In genomic region chr12:26274441-26275312, GRCh38 we compare ENCODE assay signal across 1 cellular context.
TF ChIP-seq lines count a peak whose summit lies in the region.

No MANE protein-coding gene starts in this region.

TF ChIP-seq in K562, 482 proteins besides CTCF, POLR2A, EP300 and RAD21 (continued from another document and continues in another):
- TF ChIP-seq SMAD2 (IDR thresholded peaks at IDR 0.05; ENCODE audit: low read depth, low read length) (no peak), MAX (CRISPR knock-in tag; IDR thresholded peaks at IDR 0.05) (peak; percentile 77), EP400 (IDR thresholded peaks at IDR 0.05) (peak; percentile 56), FOXA3 (CRISPR knock-in tag; conservative IDR thresholded peaks at IDR 0.05 in 1 of 2, IDR thresholded peaks at IDR 0.05 in 1 of 2) (peak; percentile 40 to 77), ZNF395 (CRISPR knock-in tag; IDR thresholded peaks at IDR 0.05) (peak; percentile 86), ZEB2 (IDR thresholded peaks at IDR 0.05) (peak; percentile 76; the same call in 1 of the 2 replicates), TCF15 (CRISPR knock-in tag; IDR thresholded peaks at IDR 0.05) (no peak), TRIM24 (IDR thresholded peaks at IDR 0.05) (peak; percentile 81 to 92), NBN (IDR thresholded peaks at IDR 0.05; ENCODE audit: low read depth) (peak; percentile 79), MEIS2 (IDR thresholded peaks at IDR 0.05; ENCODE audit: partially characterized antibody) (peak; percentile 38), ZBTB11 (CRISPR knock-in tag; IDR thresholded peaks at IDR 0.05) (peak in 1 of 3 experiments; percentile 76; a peak in 1 of 6 replicates), MGA (IDR thresholded peaks at IDR 0.05) (peak; percentile 90), HMGXB4 (CRISPR knock-in tag; IDR thresholded peaks at IDR 0.05) (no peak), FOXP1 (CRISPR knock-in tag; IDR thresholded peaks at IDR 0.05) (peak; percentile 72; the same call in 1 of the 2 replicates), THRB (CRISPR knock-in tag; conservative IDR thresholded peaks at IDR 0.05) (peak; percentile 49; the same call in 1 of the 2 replicates), E2F3 (CRISPR knock-in tag; IDR thresholded peaks at IDR 0.05) (peak; percentile 55; the same call in 1 of the 2 replicates), SRSF7 (optimal IDR thresholded peaks at IDR 0.05; ENCODE audit: low read depth, low read length) (no peak), TAF9B (IDR thresholded peaks at IDR 0.05; ENCODE audit: partially characterized antibody) (peak; percentile 84), STAG1 (CRISPR knock-in tag; IDR thresholded peaks at IDR 0.05; ENCODE audit: borderline replicate concordance) (no peak), ZNF785 (CRISPR knock-in tag; IDR thresholded peaks at IDR 0.05) (no peak), FUS (optimal IDR thresholded peaks at IDR 0.05; ENCODE audit: low read depth, low read length) (no peak), SPI1 (IDR thresholded peaks at IDR 0.05; ENCODE audit: borderline replicate concordance, low read depth, low read length) (no peak), CHCHD3 (CRISPR knock-in tag; IDR thresholded peaks at IDR 0.05) (no peak), ZBTB7A (IDR thresholded peaks at IDR 0.05; ENCODE audit: borderline replicate concordance, control insufficient read depth, low read depth, low read length) (peak; percentile 60; the same call in 1 of the 2 replicates), HES1 (IDR thresholded peaks at IDR 0.05; ENCODE audit: low read depth) (0 out of 2 replicates have a peak, but pooled peaks have one; percentile 11), VEZF1 (CRISPR knock-in tag; IDR thresholded peaks at IDR 0.05) (peak; percentile 75), ZNF644 (tag; IDR thresholded peaks at IDR 0.05; ENCODE audit: low read depth) (0 out of 2 replicates have a peak, but pooled peaks have one; percentile 47), SMARCE1 (IDR thresholded peaks at IDR 0.05) (peak; percentile 96), CEBPG (CRISPR knock-in tag; IDR thresholded peaks at IDR 0.05) (peak; percentile 95), CEBPG (tag; conservative IDR thresholded peaks at IDR 0.05 in 1 of 2, IDR thresholded peaks at IDR 0.05 in 1 of 2) (peak; percentile 97 to 98)
